ENCODE assay signal across 17 cellular contexts in genomic region chr2:173544621-173545363, GRCh38.
DNase-seq lines count a peak whose midpoint lies in the region; ATAC-seq, FAIRE-seq and TF ChIP-seq lines count a peak whose summit lies in the region.
"Had no signal": no experiment of that assay in that cellular context is flagged by ENCODE, and none has a peak within 500 bp of the region (broad histone marks: within the 10 kb centered on the region; RNA-seq: fewer than 3 reads in every experiment).

No MANE protein-coding gene starts in this region.

- no peak for ATAC-seq in GM21381 (IDR thresholded peaks at IDR 0.05; ENCODE audit: unreplicated experiment)
- ATAC-seq: Panc1 had no signal

- no peaks in the 10 kb centered on the region for H3K9me3 Mint-ChIP-seq in nephron

- H3K9ac ChIP-seq in kidney (ENCODE audit: low read length in 2 of 2) = no peak overlapping the region
- H3K9ac ChIP-seq: KMS-11, SK-N-SH had no signal

- H3K4me3 Mint-ChIP-seq in nephron = no peak overlapping the region
- H3K4me3 Mint-ChIP-seq: CD4-positive, CD25-positive, alpha-beta regulatory T cell had no signal

- H3K27ac ChIP-seq in kidney (ENCODE audit: low read depth in 2 of 2, low read length in 2 of 2) = peak overlapping the region in 1 of 2 donors; percentile 63
- H3K27ac ChIP-seq: KMS-11 had no signal

- peaks cover 5 to 16% of the 10 kb centered on the region in 2 donors for H3K4me1 ChIP-seq in kidney (ENCODE audit: control insufficient read depth in 1 of 2, insufficient read depth in 1 of 2, low read depth in 1 of 2, low read length in 2 of 2)

- intact Hi-C loops in kidney (cut with DNase I) = no loop called here

- H3K27me3 Mint-ChIP-seq in nephron (ENCODE audit: low read depth) = no peaks in the 10 kb centered on the region

- in situ Hi-C loops in ACHN (cut with HindIII; ENCODE audit: low pct_ligation_motif_present, low pct_unique_long_range_greater_than_20kb, low sequenced_read_pairs) = no loop called here
- in situ Hi-C loops in GM13977 (cut with MboI; ENCODE audit: low pct_unique_long_range_greater_than_20kb, low sequenced_read_pairs, unreplicated experiment) = no loop called here

- no peaks in the 10 kb centered on the region for H3K9me3 ChIP-seq in kidney (ENCODE audit: control insufficient read depth in 1 of 2, low read length in 2 of 2)
- H3K9me3 ChIP-seq: SK-N-SH had no signal

- no peaks in the 10 kb centered on the region for H3K36me3 Mint-ChIP-seq in nephron (ENCODE audit: low read depth)
- H3K36me3 Mint-ChIP-seq: CD4-positive, CD25-positive, alpha-beta regulatory T cell had no signal

- no peaks in the 10 kb centered on the region for H3K36me3 ChIP-seq in kidney (ENCODE audit: control insufficient read depth in 1 of 2, insufficient read depth in 2 of 2, low read length in 2 of 2)

- peak overlapping the region; percentile 58 to 73 (median 63) for H3K27ac Mint-ChIP-seq in nephron
- H3K27ac Mint-ChIP-seq: CD4-positive, CD25-positive, alpha-beta regulatory T cell had no signal

- peak; percentile 87 for FAIRE-seq in kidney (lab: Jason Lieb, UNC)
- FAIRE-seq: H1 had no signal

- H3K4me3 ChIP-seq in kidney (ENCODE audit: low read length in 2 of 2) = no peak overlapping the region

- TF ChIP-seq CTCF in kidney (IDR thresholded peaks at IDR 0.05; ENCODE audit: borderline replicate concordance, extremely low read depth, insufficient read depth) (no peak), nephron (IDR thresholded peaks at IDR 0.05; ENCODE audit: unreplicated experiment in 3 of 3) (no peak), GM13977 (IDR thresholded peaks at IDR 0.05; ENCODE audit: extremely low read depth, insufficient read depth, missing control alignments) (no peak)

- H3K4me1 Mint-ChIP-seq in nephron = no peaks in the 10 kb centered on the region
- H3K4me1 Mint-ChIP-seq: CD4-positive, CD25-positive, alpha-beta regulatory T cell had no signal

- DNase-seq in ACHN = peak; percentile 94
- DNase-seq in HuH-7 (ENCODE audit: low spot score) = peak; percentile 11
- DNase-seq in kidney = no peak
- DNase-seq in NCI-H774 (lab: John Stamatoyannopoulos, UW) = no peak
- DNase-seq in GM13977 (ENCODE audit: low spot score) = no peak
- DNase-seq in cerebellar nuclear complex (lab: John Stamatoyannopoulos, UW) = no peak
- DNase-seq: CD4-positive, CD25-positive, alpha-beta regulatory T cell; NCI-H1930; NCI-H2171; NCI-H82; Right ventricle myocardium superior; SK-N-SH had no signal

Comparison
In these comparisons a context has a peak if more than half of its experiments do, and no peak if none do; other contexts are left out.
1. DNase-seq: peak in ACHN (single experiment) and HuH-7 (single experiment); none in kidney (single experiment), NCI-H774 (single experiment), GM13977 (single experiment) and cerebellar nuclear complex (0 of 2).